In the genomic region with DNA sequence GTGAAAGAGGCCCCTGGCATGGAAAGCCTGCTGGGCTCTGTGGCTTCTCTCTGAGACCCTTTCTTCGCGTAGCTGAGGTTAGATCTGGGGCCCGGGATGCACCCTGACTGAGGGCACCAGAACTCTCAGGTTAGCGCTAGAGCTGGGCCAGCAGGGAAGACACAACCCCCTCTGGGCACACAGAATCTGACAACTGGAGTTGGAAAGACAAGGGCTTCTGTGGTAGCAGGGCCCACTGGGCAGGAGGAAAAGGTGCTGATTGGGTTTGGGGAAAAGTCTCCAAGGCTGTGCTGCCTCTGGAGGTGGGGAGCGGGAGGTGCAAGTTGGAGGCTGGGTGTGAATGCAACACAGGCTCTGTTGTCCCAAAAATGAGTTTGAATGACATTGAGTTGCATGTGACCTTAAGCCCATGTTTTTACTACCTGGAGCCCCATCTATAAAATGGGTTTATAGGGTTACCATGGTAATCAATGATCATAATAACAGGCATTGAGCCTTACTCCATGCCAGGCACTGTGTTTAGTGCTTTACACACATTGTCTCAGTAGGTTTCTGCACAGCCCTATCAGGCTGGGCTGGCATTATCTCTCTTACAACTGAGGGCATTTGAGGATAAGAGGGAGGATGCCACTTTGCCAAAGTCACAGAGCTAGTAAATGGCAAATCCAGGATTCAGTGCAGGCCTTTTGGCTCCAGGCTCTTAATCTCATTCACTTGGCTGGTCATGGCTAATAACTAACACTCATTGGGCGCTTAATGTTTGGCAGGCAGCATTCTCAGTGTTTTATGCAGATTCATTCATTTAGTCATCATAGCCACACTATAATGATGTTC, we compare ENCODE assay signal across 9 cellular contexts. TPM values are rescaled to one million over a fixed set of nuclear protein-coding genes. Genes with fewer than 3 reads are reported as not detected.
DNase-seq lines count a peak whose midpoint lies in the region; ATAC-seq and TF ChIP-seq lines count a peak whose summit lies in the region.
"Had no signal": no experiment of that assay in that cellular context is flagged by ENCODE, and none has a peak within 500 bp of the region (broad histone marks: within the 10 kb centered on the region; RNA-seq: fewer than 3 reads in every experiment).

No MANE protein-coding gene starts in this region.

- H3K27ac ChIP-seq in adrenal gland (peak overlapping the region in 2 of 5 donors; percentile 10 to 39), right lobe of liver (no peak overlapping the region)
- H3K27ac ChIP-seq: epithelial cell of prostate had no signal

- TF ChIP-seq POLR2A in adrenal gland (IDR thresholded peaks at IDR 0.05) (no peak), right lobe of liver (IDR thresholded peaks at IDR 0.05) (no peak)

- DNase-seq in DMS114 treated with DMSO at 0.1 percent for 48 hours (lab: John Stamatoyannopoulos, UW; ENCODE audit: unreplicated experiment) = peak; percentile 6
- DNase-seq in adrenal gland = peak in 2 of 7 donors; percentile 23 to 54
- DNase-seq in right lobe of liver = peak in 1 of 3 donors; percentile 50
- DNase-seq in NCI-H2196 treated with DMSO at 0.1 percent for 48 hours (lab: John Stamatoyannopoulos, UW; ENCODE audit: unreplicated experiment) = no peak

- H3K36me3 ChIP-seq in adrenal gland (replicated peaks in 1 of 2) (no peaks in the 10 kb centered on the region), right lobe of liver (no peaks in the 10 kb centered on the region)

- peak; percentile 53 for TF ChIP-seq RAD21 in Ishikawa (IDR thresholded peaks at IDR 0.05; ENCODE audit: low read depth)

- no peak for TF ChIP-seq EP300 in Ishikawa (IDR thresholded peaks at IDR 0.05; ENCODE audit: borderline replicate concordance)

- H3K4me1 ChIP-seq in adrenal gland (replicated peaks in 1 of 2) = no peaks in the 10 kb centered on the region
- no peaks in the 10 kb centered on the region for H3K4me1 ChIP-seq in right lobe of liver

- H3K27me3 ChIP-seq in adrenal gland = no peaks in the 10 kb centered on the region
- no peaks in the 10 kb centered on the region for H3K27me3 ChIP-seq in right lobe of liver

- intact Hi-C loops in adrenal gland (cut with DNase I) (no loop called here), right lobe of liver (cut with DNase I) (no loop called here)

- H3K4me3 ChIP-seq in adrenal gland = no peak overlapping the region
- no peak overlapping the region for H3K4me3 ChIP-seq in right lobe of liver

- ATAC-seq in right lobe of liver (peak; percentile 49 to 67 (median 56)), GM18858 (IDR thresholded peaks at IDR 0.05; ENCODE audit: unreplicated experiment) (no peak), GM21515 (IDR thresholded peaks at IDR 0.05; ENCODE audit: unreplicated experiment) (no peak), GM21360 (IDR thresholded peaks at IDR 0.05; ENCODE audit: unreplicated experiment) (no peak)

- 89 to 94% (median 89%) methylated on average over 4 to 6 of the region's 6 CpGs for WGBS in adrenal gland, 4 donors
- 96% methylated on average over 4 of the region's 6 CpGs for WGBS in right lobe of liver (ENCODE audit: insufficient coverage, low coverage, low lambda C conversion rate, missing lambda C conversion rate)

- TF ChIP-seq CTCF in adrenal gland (IDR thresholded peaks at IDR 0.05) = peak in 4 of 6 experiments; percentile 16 to 39 (median 37)
- peak; percentile 15 to 46 (median 31) for TF ChIP-seq CTCF in right lobe of liver (IDR thresholded peaks at IDR 0.05)

- H3K9me3 ChIP-seq in adrenal gland (replicated peaks in 1 of 3) (no peaks in the 10 kb centered on the region), right lobe of liver (no peaks in the 10 kb centered on the region)

TF ChIP-seq in Ishikawa, 13 proteins besides CTCF, POLR2A, EP300 and RAD21:
- TF ChIP-seq CEBPB (IDR thresholded peaks at IDR 0.05) (no peak), YY1 (IDR thresholded peaks at IDR 0.05; ENCODE audit: low read depth) (no peak)

RNA-seq across cellular contexts. Expression of a gene that starts 9.5 kb away (rescaled TPM):
- 100 to 1,000 TPM; 185 to 458 (median 280) TPM for total RNA-seq in adrenal gland
- polyA plus RNA-seq in adrenal gland = 100 to 1,000 TPM; 126 to 335 (median 276) TPM
- 100 to 1,000 TPM; 382 to 716 (median 430) TPM for total RNA-seq in right lobe of liver

RNA-seq across cellular contexts. Expression of a gene that starts 16.1 kb away (rescaled TPM):
- total RNA-seq in adrenal gland (1 to 10 TPM; 1.9 to 6.2 (median 3.9) TPM), right lobe of liver (1 to 10 TPM in 4 of 6 experiments, under 1 TPM in 2; 0.22 to 7.3 (median 3.0) TPM)
- 1 to 10 TPM in 2 of 3 donors, under 1 TPM in 1; 0.32 to 3.9 (median 1.2) TPM for polyA plus RNA-seq in adrenal gland

Comparison
In these comparisons a context has a peak if more than half of its experiments do, and no peak if none do; other contexts are left out.
1. ATAC-seq: peak in right lobe of liver (4 of 4); none in GM18858 (single experiment), GM21515 (single experiment) and GM21360 (single experiment).